ENCODE assay signal across 19 cellular contexts in genomic region chr1:117095237-117095636, GRCh38. TPM values are rescaled to one million over a fixed set of nuclear protein-coding genes. Genes with fewer than 3 reads are reported as not detected.
DNase-seq lines count a peak whose midpoint lies in the region; ATAC-seq and TF ChIP-seq lines count a peak whose summit lies in the region.
"Had no signal": no experiment of that assay in that cellular context is flagged by ENCODE, and none has a peak within 500 bp of the region (broad histone marks: within the 10 kb centered on the region; RNA-seq: fewer than 3 reads in every experiment).

No MANE protein-coding gene starts in this region.

- ATAC-seq in aorta (ENCODE audit: low FRiP score) = no peak
- ATAC-seq: GM12878, HCT116, WTC11 had no signal

- H3K4me3 Mint-ChIP-seq in neural crest cell = no peak overlapping the region
- no peak overlapping the region for H3K4me3 Mint-ChIP-seq in endodermal cell
- no peak overlapping the region for H3K4me3 Mint-ChIP-seq in activated CD4-positive, alpha-beta memory T cell treated with anti-CD3 and anti-CD28 coated beads, Interleukin-2, amount 10 ng/mL, durations not matched to agents 7 days and 5 days
- H3K4me3 Mint-ChIP-seq: naive B cell, WTC11 had no signal

- H2AK5ac ChIP-seq in mesenchymal stem cell (ENCODE audit: low read length, severe bottlenecking) = no peak overlapping the region

- no peaks in the 10 kb centered on the region for H3K9me2 ChIP-seq in GM23248 (ENCODE audit: insufficient read depth)

- H3F3A ChIP-seq in GM23248 (ENCODE audit: insufficient read depth) = peaks cover 33% of the 10 kb centered on the region

- CTCF ChIA-PET in activated CD4-positive, alpha-beta memory T cell treated with anti-CD3 and anti-CD28 coated beads, Interleukin-2, amount 10 ng/mL, durations not matched to agents 7 days and 5 days (lab: Charles Lee) = interaction anchor here (1.3 to 1.6 kb wide), 2 partner anchors 15 to 28 kb away, joined by 4 to 6 read pairs; no protein-coding TSS in a partner anchor

- no peak overlapping the region for H2AFZ ChIP-seq in GM23248
- H2AFZ ChIP-seq in mesenchymal stem cell (ENCODE audit: low read depth, low read length) = no peak overlapping the region

- H4K8ac ChIP-seq in mesenchymal stem cell (ENCODE audit: low read length) = no peak overlapping the region

- WGBS in GM23248 (ENCODE audit: low coverage in 1 of 2, low lambda C conversion rate in 2 of 2, missing lambda C conversion rate in 2 of 2), 2 experiments = 37 to 43% methylated on average over 3 of the region's 3 CpGs
- 12 to 47% methylated on average over 3 of the region's 3 CpGs for WGBS in aorta, 2 donors
- 95 to 100% methylated on average over 3 of the region's 3 CpGs for WGBS in endodermal cell (ENCODE audit: insufficient coverage in 1 of 2, insufficient read length in 1 of 2), 2 experiments
- 81% methylated on average over 3 of the region's 3 CpGs for WGBS in mesenchymal stem cell

- no peaks in the 10 kb centered on the region for H3K79me1 ChIP-seq in mesenchymal stem cell (replicated peaks; ENCODE audit: low read length, poor library complexity, severe bottlenecking)

- no peaks in the 10 kb centered on the region for H4K20me1 ChIP-seq in GM23248 (ENCODE audit: insufficient read depth)

- no peak overlapping the region for H3K9ac ChIP-seq in GM23248
- H3K9ac ChIP-seq in endodermal cell (ENCODE audit: extremely low read depth, low read length, poor library complexity, severe bottlenecking) = no peak overlapping the region
- H3K9ac ChIP-seq in mesenchymal stem cell (ENCODE audit: low read length) = no peak overlapping the region

- H3K4me3 ChIP-seq in GM23248 = no peak overlapping the region
- H3K4me3 ChIP-seq in astrocyte of the cerebellum (ENCODE audit: low read depth, low read length) = no peak overlapping the region
- H3K4me3 ChIP-seq in aorta (ENCODE audit: low read length in 2 of 2) = no peak overlapping the region
- H3K4me3 ChIP-seq in endodermal cell (ENCODE audit: low read length) = no peak overlapping the region
- H3K4me3 ChIP-seq in mesenchymal stem cell (ENCODE audit: insufficient read depth in 1 of 2, low read depth in 1 of 2, low read length in 2 of 2) = no peak overlapping the region
- H3K4me3 ChIP-seq: GM12878, left lung, prostate gland had no signal

- no peak overlapping the region for H2BK15ac ChIP-seq in mesenchymal stem cell (ENCODE audit: low read depth, poor library complexity, severe bottlenecking)

- intact Hi-C loops in aorta (cut with DNase I) = no loop called here

- H3K36me3 Mint-ChIP-seq in neural crest cell (ENCODE audit: low read depth) (peaks cover 23% of the 10 kb centered on the region), endodermal cell (ENCODE audit: low read depth) (peaks cover 68% of the 10 kb centered on the region)
- H3K36me3 Mint-ChIP-seq in activated CD4-positive, alpha-beta memory T cell treated with anti-CD3 and anti-CD28 coated beads, Interleukin-2, amount 10 ng/mL, durations not matched to agents 7 days and 5 days (ENCODE audit: low read depth) = peaks cover 76% of the 10 kb centered on the region

- H3K27ac ChIP-seq in GM23248 (no peak overlapping the region), aorta (ENCODE audit: low read depth in 1 of 2, low read length in 2 of 2) (peak overlapping the region; percentile 6 to 61), endodermal cell (ENCODE audit: low read depth, low read length) (no peak overlapping the region), mesenchymal stem cell (ENCODE audit: low read length, poor library complexity, severe bottlenecking) (no peak overlapping the region)
- H3K27ac ChIP-seq: left lung had no signal

- H3K27me3 Mint-ChIP-seq in neural crest cell (ENCODE audit: low read depth) (no peaks in the 10 kb centered on the region), endodermal cell (ENCODE audit: insufficient read depth) (no peaks in the 10 kb centered on the region)
- no peaks in the 10 kb centered on the region for H3K27me3 Mint-ChIP-seq in activated CD4-positive, alpha-beta memory T cell treated with anti-CD3 and anti-CD28 coated beads, Interleukin-2, amount 10 ng/mL, durations not matched to agents 7 days and 5 days
- H3K27me3 Mint-ChIP-seq: naive B cell had no signal

- H2BK12ac ChIP-seq in mesenchymal stem cell (ENCODE audit: low read length in 2 of 2) = peak overlapping the region in 1 of 2 experiments; percentile 35

- H3K23ac ChIP-seq in mesenchymal stem cell (ENCODE audit: low read length in 2 of 2) = no peak overlapping the region

- H3K9me3 Mint-ChIP-seq in neural crest cell = no peaks in the 10 kb centered on the region
- H3K9me3 Mint-ChIP-seq in endodermal cell = no peaks in the 10 kb centered on the region
- H3K9me3 Mint-ChIP-seq in activated CD4-positive, alpha-beta memory T cell treated with anti-CD3 and anti-CD28 coated beads, Interleukin-2, amount 10 ng/mL, durations not matched to agents 7 days and 5 days = no peaks in the 10 kb centered on the region
- H3K9me3 Mint-ChIP-seq: naive B cell, WTC11 had no signal

- H3K9me3 ChIP-seq in GM23248 (ENCODE audit: low read depth) (no peaks in the 10 kb centered on the region), aorta (ENCODE audit: control insufficient read depth, low read length) (no peaks in the 10 kb centered on the region), endodermal cell (ENCODE audit: control insufficient read depth, low read length) (no peaks in the 10 kb centered on the region), mesenchymal stem cell (ENCODE audit: control insufficient read depth, low read length) (no peaks in the 10 kb centered on the region)
- H3K9me3 ChIP-seq: left lung, prostate gland had no signal

- no peak overlapping the region for H4K91ac ChIP-seq in mesenchymal stem cell (ENCODE audit: low read length)

- peak; percentile 68 for DNase-seq in GM23248
- peak; percentile 93 for DNase-seq in astrocyte of the cerebellum (ENCODE audit: low read depth)
- no peak for DNase-seq in neural crest cell (ENCODE audit: low read depth, low spot score)
- DNase-seq in aorta = no peak
- no peak for DNase-seq in endodermal cell
- DNase-seq in activated CD4-positive, alpha-beta memory T cell treated with anti-CD3 and anti-CD28 coated beads, Interleukin-2, amount 10 ng/mL, durations not matched to agents 7 days and 5 days = no peak
- DNase-seq in mesenchymal stem cell = no peak
- DNase-seq: activated gamma-delta T cell, left lung, MV-4-11, naive B cell, NCI-H2081 treated with DMSO at 0.1 percent for 48 hours, NCI-H774, RPMI8226, T-helper 1 cell had no signal

- H3K4me1 Mint-ChIP-seq in neural crest cell = peaks cover 24% of the 10 kb centered on the region
- H3K4me1 Mint-ChIP-seq in endodermal cell = peaks cover 4% of the 10 kb centered on the region
- peaks cover 19% of the 10 kb centered on the region for H3K4me1 Mint-ChIP-seq in activated CD4-positive, alpha-beta memory T cell treated with anti-CD3 and anti-CD28 coated beads, Interleukin-2, amount 10 ng/mL, durations not matched to agents 7 days and 5 days
- H3K4me1 Mint-ChIP-seq: naive B cell had no signal

- H3K27me3 ChIP-seq in GM23248 (replicated peaks; ENCODE audit: insufficient read depth) = no peaks in the 10 kb centered on the region
- no peaks in the 10 kb centered on the region for H3K27me3 ChIP-seq in aorta (ENCODE audit: control insufficient read depth in 1 of 2, insufficient read depth in 2 of 2, low read length in 1 of 2)
- no peaks in the 10 kb centered on the region for H3K27me3 ChIP-seq in endodermal cell (ENCODE audit: control insufficient read depth, insufficient read depth, low read length, poor library complexity, severe bottlenecking)
- H3K27me3 ChIP-seq in mesenchymal stem cell (ENCODE audit: control insufficient read depth in 1 of 2, insufficient read depth in 1 of 2, low read length in 2 of 2) = no peaks in the 10 kb centered on the region
- H3K27me3 ChIP-seq: left lung had no signal

- H2BK120ac ChIP-seq in mesenchymal stem cell (ENCODE audit: low read depth, low read length) = no peak overlapping the region

- H3K4me2 ChIP-seq in GM23248 (ENCODE audit: unreplicated experiment) = no peak overlapping the region
- H3K4me2 ChIP-seq in mesenchymal stem cell (ENCODE audit: low read length, poor library complexity, severe bottlenecking) = no peak overlapping the region

- H3K79me2 ChIP-seq in GM23248 (ENCODE audit: insufficient read depth) = no peaks in the 10 kb centered on the region

- H3K27ac Mint-ChIP-seq in neural crest cell (ENCODE audit: unreplicated experiment) (peak overlapping the region; percentile 39), endodermal cell (no peak overlapping the region)
- H3K27ac Mint-ChIP-seq in activated CD4-positive, alpha-beta memory T cell treated with anti-CD3 and anti-CD28 coated beads, Interleukin-2, amount 10 ng/mL, durations not matched to agents 7 days and 5 days = no peak overlapping the region
- H3K27ac Mint-ChIP-seq: naive B cell had no signal

- H2BK5ac ChIP-seq in mesenchymal stem cell (ENCODE audit: low read depth, low read length, poor library complexity, severe bottlenecking) = no peak overlapping the region

- H3K4ac ChIP-seq in mesenchymal stem cell (ENCODE audit: low read depth in 1 of 2, low read length in 2 of 2) = no peak overlapping the region

- TF ChIP-seq CTCF in astrocyte of the cerebellum (IDR thresholded peaks at IDR 0.05; ENCODE audit: low read depth, low read length, missing control alignments) (no peak), neural crest cell (conservative IDR thresholded peaks at IDR 0.05) (no peak), endodermal cell (conservative IDR thresholded peaks at IDR 0.05) (no peak)

- H3K14ac ChIP-seq in mesenchymal stem cell (ENCODE audit: low read length in 2 of 2) = no peak overlapping the region

- peaks cover 41% of the 10 kb centered on the region for H3K4me1 ChIP-seq in GM23248 (ENCODE audit: insufficient read depth)
- peaks cover 4 to 6% of the 10 kb centered on the region in 2 donors for H3K4me1 ChIP-seq in aorta (ENCODE audit: control insufficient read depth in 1 of 2, insufficient read depth in 2 of 2, low read length in 2 of 2)
- no peaks in the 10 kb centered on the region for H3K4me1 ChIP-seq in endodermal cell (ENCODE audit: control insufficient read depth, insufficient read depth, low read length)
- H3K4me1 ChIP-seq in mesenchymal stem cell (ENCODE audit: control insufficient read depth, insufficient read depth, low read depth, low read length) = peaks cover 10% of the 10 kb centered on the region
- H3K4me1 ChIP-seq: prostate gland had no signal

- POLR2A ChIA-PET in activated CD4-positive, alpha-beta memory T cell treated with anti-CD3 and anti-CD28 coated beads, Interleukin-2, amount 10 ng/mL, durations not matched to agents 7 days and 5 days (lab: Charles Lee) = interaction anchor here (1.2 to 4.0 kb wide), 2 partner anchors 13 to 35 kb away, joined by 3 to 30 read pairs; partner anchors contain the start of gene TTF2

- in situ Hi-C loops in GM23248 (cut with MboI) (loop anchor here (25.0 kb wide), 1 partner anchor 817 kb away; no protein-coding TSS in a partner anchor), astrocyte of the cerebellum (cut with HindIII; ENCODE audit: low sequenced_read_pairs) (no loop called here)

- H3K18ac ChIP-seq in mesenchymal stem cell (ENCODE audit: low read depth in 1 of 2, low read length in 2 of 2) = no peak overlapping the region

- H3K36me3 ChIP-seq in GM23248 (ENCODE audit: low read depth) (no peaks in the 10 kb centered on the region), aorta (ENCODE audit: control insufficient read depth in 1 of 2, insufficient read depth in 2 of 2, low read length in 1 of 2) (peaks cover 0 to 2% of the 10 kb centered on the region in 2 donors), endodermal cell (ENCODE audit: control insufficient read depth, insufficient read depth, low read length) (peaks cover 89% of the 10 kb centered on the region), mesenchymal stem cell (ENCODE audit: control insufficient read depth in 1 of 2, insufficient read depth in 2 of 2, low read depth in 1 of 2, low read length in 2 of 2) (peaks cover 4 to 30% of the 10 kb centered on the region in 2 experiments)
- H3K36me3 ChIP-seq: prostate gland had no signal

RNA-seq across cellular contexts. Expression of gene TRIM45, which starts 26.3 kb away (rescaled TPM):
- 0.51 and 0.76 TPM in 2 replicates for total RNA-seq in GM23248 (2014; rRNA removed; shearing (Covaris generic))
- 0.44 and 1.4 TPM in 2 replicates for polyA plus RNA-seq in GM23248 (2016; fragmentation: Nextera tagmentation; extraction: Ambion mirVana)
- total RNA-seq in neural crest cell = 13.3 and 16.6 TPM in 2 replicates
- 1 to 10 TPM; 2.5 to 5.0 TPM for total RNA-seq in aorta
- polyA plus RNA-seq in aorta = 10 to 100 TPM in 1 of 2 donors, under 1 TPM in 1; 0.25 to 23.9 TPM
- 10 to 100 TPM; 13.4 to 16.5 TPM for total RNA-seq in endodermal cell
- 34.2 TPM for polyA plus RNA-seq in endodermal cell (2013, experiment 1 of 2)
- polyA plus RNA-seq in endodermal cell (2013, experiment 2 of 2) = 23.2 TPM
- total RNA-seq in activated CD4-positive, alpha-beta memory T cell treated with anti-CD3 and anti-CD28 coated beads, Interleukin-2, amount 10 ng/mL, durations not matched to agents 7 days and 5 days = under 1 TPM; 0.55 to 0.78 TPM
- polyA plus RNA-seq in mesenchymal stem cell (2013, experiment 1 of 2) = 1.7 TPM
- polyA plus RNA-seq in mesenchymal stem cell (2013, experiment 2 of 2) = 1.8 TPM

RNA-seq across cellular contexts. Expression of gene TTF2, which starts 35.1 kb away (rescaled TPM):
- total RNA-seq in GM23248 (2014; rRNA removed; shearing (Covaris generic)) = 3.0 and 6.5 TPM in 2 replicates
- polyA plus RNA-seq in GM23248 (2016; fragmentation: Nextera tagmentation; extraction: Ambion mirVana) (9.8 and 11.6 TPM in 2 replicates), aorta (1 to 10 TPM in 1 of 2 donors, under 1 TPM in 1; 0.63 to 4.7 TPM)
- total RNA-seq in neural crest cell (66.7 and 69.8 TPM in 2 replicates), aorta (10 to 100 TPM; 12.5 to 18.8 TPM), endodermal cell (10 to 100 TPM; 70.9 to 71.9 TPM)
- polyA plus RNA-seq in endodermal cell (2013, experiment 1 of 2) = 26.0 TPM
- polyA plus RNA-seq in endodermal cell (2013, experiment 2 of 2) = 25.5 TPM
- total RNA-seq in activated CD4-positive, alpha-beta memory T cell treated with anti-CD3 and anti-CD28 coated beads, Interleukin-2, amount 10 ng/mL, durations not matched to agents 7 days and 5 days = 10 to 100 TPM; 78.0 to 83.8 TPM
- 5.1 TPM for polyA plus RNA-seq in mesenchymal stem cell (2013, experiment 1 of 2)
- polyA plus RNA-seq in mesenchymal stem cell (2013, experiment 2 of 2) = 6.3 TPM

Comparison
In these comparisons a context has a peak if more than half of its experiments do, and no peak if none do; other contexts are left out.
1. DNase-seq: peak in GM23248 (single experiment) and astrocyte of the cerebellum (single experiment); none in neural crest cell (single experiment), aorta (0 of 2), endodermal cell (single experiment), activated CD4-positive, alpha-beta memory T cell treated with anti-CD3 and anti-CD28 coated beads, Interleukin-2, amount 10 ng/mL, durations not matched to agents 7 days and 5 days (single experiment) and mesenchymal stem cell (single experiment).
2. H3K27ac ChIP-seq: peak in aorta (2 of 2); none in GM23248 (single experiment), endodermal cell (single experiment) and mesenchymal stem cell (single experiment).